In genomic region chr2:111946294-111947114, GRCh38 we compare ENCODE assay signal across 11 cellular contexts. TPM values are rescaled to one million over a fixed set of nuclear protein-coding genes. Genes with fewer than 3 reads are reported as not detected.
A peak's percentile ranks its signal among the peaks of the same experiment; 100 is the strongest.
DNase-seq lines count a peak whose midpoint lies in the region; ATAC-seq, FAIRE-seq and TF ChIP-seq lines count a peak whose summit lies in the region.
"Had no signal": no experiment of that assay in that cellular context is flagged by ENCODE, and none has a peak within 500 bp of the region (broad histone marks: within the 10 kb centered on the region; RNA-seq: fewer than 3 reads in every experiment).

No MANE protein-coding gene starts in this region.

- H3K9ac ChIP-seq in astrocyte (ENCODE audit: low read length) = no peak overlapping the region

- no peaks in the 10 kb centered on the region for H3K27me3 Mint-ChIP-seq in astrocyte (ENCODE audit: low read depth, unreplicated experiment)

- no peak overlapping the region for H3K4me3 ChIP-seq in astrocyte (ENCODE audit: insufficient read depth, low read depth, low read length)
- H3K4me3 ChIP-seq in thoracic aorta = no peak overlapping the region
- H3K4me3 ChIP-seq: SJSA1 had no signal

- H2AFZ ChIP-seq in astrocyte (ENCODE audit: low read depth, low read length) = no peak overlapping the region

- no peaks in the 10 kb centered on the region for H4K20me1 ChIP-seq in astrocyte (ENCODE audit: insufficient read depth, low read length)

- no peaks in the 10 kb centered on the region for H3K4me1 ChIP-seq in astrocyte (ENCODE audit: insufficient read depth, low read length)
- H3K4me1 ChIP-seq in thoracic aorta (ENCODE audit: control insufficient read depth in 1 of 2, low read depth in 2 of 2) = peaks cover 11 to 24% of the 10 kb centered on the region in 2 donors
- H3K4me1 ChIP-seq: SJSA1 had no signal

- H3K4me2 ChIP-seq in astrocyte (ENCODE audit: low read length) = peak overlapping the region; percentile 39

- H3K27ac ChIP-seq in astrocyte (ENCODE audit: low read depth, low read length) (peak overlapping the region; percentile 22), thoracic aorta (peak overlapping the region; percentile 80 to 92)
- H3K27ac ChIP-seq: neutrophil, SJSA1 had no signal

- H3K4me3 Mint-ChIP-seq in astrocyte (ENCODE audit: unreplicated experiment) = no peak overlapping the region
- H3K4me3 Mint-ChIP-seq: B cell had no signal

- no peak for TF ChIP-seq CTCF in astrocyte (IDR thresholded peaks at IDR 0.05; ENCODE audit: insufficient read depth, low read depth, low read length)
- TF ChIP-seq CTCF in thoracic aorta (IDR thresholded peaks at IDR 0.05) = no peak

- H3K4me1 Mint-ChIP-seq in astrocyte (ENCODE audit: low read depth, unreplicated experiment) = no peaks in the 10 kb centered on the region
- H3K4me1 Mint-ChIP-seq: B cell had no signal

- peaks cover 16% of the 10 kb centered on the region for H3K27me3 ChIP-seq in astrocyte (ENCODE audit: insufficient read depth, low read length)
- no peaks in the 10 kb centered on the region for H3K27me3 ChIP-seq in thoracic aorta (replicated peaks; ENCODE audit: insufficient read depth)
- H3K27me3 ChIP-seq: neutrophil had no signal

- no peaks in the 10 kb centered on the region for H3K79me2 ChIP-seq in astrocyte (ENCODE audit: insufficient read depth, low read length)

- FAIRE-seq in astrocyte (lab: Jason Lieb, UNC) = no peak

- peak; percentile 94 for ATAC-seq in thoracic aorta (ENCODE audit: insufficient number of reproducible peaks, low FRiP score, low read depth)
- no peak for ATAC-seq in GM18873 (IDR thresholded peaks at IDR 0.05; ENCODE audit: low FRiP score, unreplicated experiment)

- peaks cover 2% of the 10 kb centered on the region for H3K9me3 Mint-ChIP-seq in astrocyte (ENCODE audit: unreplicated experiment)

- no peaks in the 10 kb centered on the region for H3K36me3 ChIP-seq in astrocyte (ENCODE audit: insufficient read depth, low read length)
- peaks cover 6% of the 10 kb centered on the region for H3K36me3 ChIP-seq in thoracic aorta
- H3K36me3 ChIP-seq: neutrophil, SJSA1 had no signal

- no peak overlapping the region for H3K27ac Mint-ChIP-seq in astrocyte (ENCODE audit: unreplicated experiment)
- H3K27ac Mint-ChIP-seq: B cell had no signal

- peaks cover 23% of the 10 kb centered on the region for H3K36me3 Mint-ChIP-seq in astrocyte (ENCODE audit: low read depth, unreplicated experiment)

- H3K9me3 ChIP-seq in astrocyte (ENCODE audit: insufficient read depth, low read depth, low read length) (no peaks in the 10 kb centered on the region), thoracic aorta (no peaks in the 10 kb centered on the region)
- H3K9me3 ChIP-seq: neutrophil, SJSA1 had no signal

- DNase-seq in NCI-H1417 (lab: John Stamatoyannopoulos, UW) = peak in 2 of 3 experiments; percentile 22 to 37
- DNase-seq in NCI-H1417 treated with DMSO at 0.1 percent for 48 hours (lab: John Stamatoyannopoulos, UW) = no peak
- DNase-seq in astrocyte (ENCODE audit: low read depth) = peak; percentile 93
- peak; percentile 47 for DNase-seq in inferior parietal cortex (ENCODE audit: extremely low spot score)
- DNase-seq in thoracic aorta (ENCODE audit: low spot score) = peak; percentile 29
- no peak for DNase-seq in effector CD4-positive, alpha-beta T cell
- no peak for DNase-seq in stimulated activated CD4-positive, alpha-beta T cell treated with anti-CD3 and anti-CD28 coated beads, Interleukin-2, amount 100 ng/mL, for 48 hours

RNA-seq across cellular contexts. Expression of gene MERTK, which starts 48.1 kb away (rescaled TPM):
- total RNA-seq in astrocyte (5.1 and 6.5 TPM in 2 replicates), thoracic aorta (10 to 100 TPM; 47.1 to 69.9 TPM)
- total RNA-seq: SJSA1 had no signal

Comparison
In these comparisons a context has a peak if more than half of its experiments do, and no peak if none do; other contexts are left out.
1. DNase-seq: peak in NCI-H1417 (2 of 3), astrocyte (single experiment), inferior parietal cortex (single experiment) and thoracic aorta (single experiment); none in NCI-H1417 treated with DMSO at 0.1 percent for 48 hours (single experiment), effector CD4-positive, alpha-beta T cell (single experiment) and stimulated activated CD4-positive, alpha-beta T cell treated with anti-CD3 and anti-CD28 coated beads, Interleukin-2, amount 100 ng/mL, for 48 hours (0 of 2).